ENCODE assay signal across 1 cellular context in genomic region chr19:18283338-18283737, GRCh38.
A peak's percentile ranks its signal among the peaks of the same experiment; 100 is the strongest.
TF ChIP-seq lines count a peak whose summit lies in the region.

No MANE protein-coding gene starts in this region.

TF ChIP-seq in K562, 482 proteins besides CTCF, POLR2A, EP300 and RAD21:
- TF ChIP-seq DLX4 (CRISPR knock-in tag; IDR thresholded peaks at IDR 0.05) (no peak), ZNF282 (CRISPR knock-in tag; IDR thresholded peaks at IDR 0.05) (no peak), ADNP (tag; IDR thresholded peaks at IDR 0.05) (0 out of 2 replicates have a peak, but pooled peaks have one; percentile 4), SRSF3 (IDR thresholded peaks at IDR 0.05; ENCODE audit: insufficient read depth, low read length) (no peak), RBM25 (IDR thresholded peaks at IDR 0.05; ENCODE audit: low read depth, low read length, severe bottlenecking) (peak; percentile 6), BCOR (IDR thresholded peaks at IDR 0.05) (0 out of 2 replicates have a peak, but pooled peaks have one; percentile 6)
